18 cellular contexts compared by ENCODE assay signal in genomic region chr12:109575683-109576082, GRCh38. TPM values are rescaled to one million over a fixed set of nuclear protein-coding genes. Genes with fewer than 3 reads are reported as not detected.
DNase-seq lines count a peak whose midpoint lies in the region; ATAC-seq and TF ChIP-seq lines count a peak whose summit lies in the region.
"Had no signal": no experiment of that assay in that cellular context is flagged by ENCODE, and none has a peak within 500 bp of the region (broad histone marks: within the 10 kb centered on the region; RNA-seq: fewer than 3 reads in every experiment).

No MANE protein-coding gene starts in this region.

- H3K36me3 ChIP-seq in hepatocyte (replicated peaks; ENCODE audit: insufficient read depth, low read depth) (peaks cover 2% of the 10 kb centered on the region), mesodermal cell (ENCODE audit: control insufficient read depth, insufficient read depth, low read length) (peaks cover 74% of the 10 kb centered on the region)

- H3K4me2 ChIP-seq in hepatocyte = peak overlapping the region; percentile 85
- H3K4me2 ChIP-seq: SK-N-SH had no signal

- no peaks in the 10 kb centered on the region for H4K20me1 ChIP-seq in hepatocyte (ENCODE audit: insufficient read depth, poor library complexity, severe bottlenecking)

- peaks cover 12% of the 10 kb centered on the region for H3K4me1 ChIP-seq in hepatocyte (ENCODE audit: insufficient read depth)
- H3K4me1 ChIP-seq in mesodermal cell (ENCODE audit: control insufficient read depth, insufficient read depth, low read length, poor library complexity, severe bottlenecking) = peaks cover 10% of the 10 kb centered on the region

- no peak for DNase-seq in RWPE1 (ENCODE audit: low spot score)
- no peak for DNase-seq in hepatocyte (ENCODE audit: low spot score)
- no peak for DNase-seq in type B pancreatic cell (ENCODE audit: extremely low spot score, unreplicated experiment)
- no peak for DNase-seq in HFFc6
- DNase-seq: DMS79 treated with DMSO at 0.1 percent for 48 hours, GOT3, Kasumi-1, NCI-H1092 treated with DMSO at 0.1 percent for 48 hours, NCI-H2081, NCI-H510A, NCI-H748 treated with DMSO at 0.1 percent for 48 hours, OCI-M1, SHP77, SK-N-SH had no signal

- POLR2A ChIA-PET in RWPE1 (lab: Yijun Ruan, JAX; ENCODE audit: low non-redundant PET) = no interaction called here

- H3K79me2 ChIP-seq in hepatocyte = peaks cover 39% of the 10 kb centered on the region

- H3K4me3 ChIP-seq in hepatocyte (no peak overlapping the region), mesodermal cell (ENCODE audit: extremely low read depth, insufficient read depth, low read length, poor library complexity, severe bottlenecking) (peak overlapping the region; percentile 8)

- CTCF ChIA-PET in RWPE1 (lab: Yijun Ruan, JAX) = interaction anchor here (0.7 to 1.0 kb wide), 2 partner anchors 22 to 23 kb away, joined by 3 to 9 read pairs; no protein-coding TSS in a partner anchor

- H3K27me3 Mint-ChIP-seq in type B pancreatic cell (no peaks in the 10 kb centered on the region), HFFc6 (ENCODE audit: insufficient read depth) (peaks cover 1% of the 10 kb centered on the region; the same call in 1 of the 2 replicates)

- H3K27ac Mint-ChIP-seq in type B pancreatic cell (no peak overlapping the region), HFFc6 (no peak overlapping the region)
- H3K27ac Mint-ChIP-seq: CD14-positive monocyte had no signal

- H3K4me1 Mint-ChIP-seq in type B pancreatic cell (ENCODE audit: unreplicated experiment) (peaks cover 18% of the 10 kb centered on the region), HFFc6 (ENCODE audit: low read depth) (peaks cover 21% of the 10 kb centered on the region)

- ATAC-seq in HG02852 (IDR thresholded peaks at IDR 0.05; ENCODE audit: unreplicated experiment) (no peak), GM19395 (IDR thresholded peaks at IDR 0.05; ENCODE audit: unreplicated experiment) (no peak)

- H3K27ac ChIP-seq in RWPE1 (peak overlapping the region; percentile 13; the same call in 1 of the 2 replicates), hepatocyte (no peak overlapping the region), mesodermal cell (ENCODE audit: low read depth, low read length, severe bottlenecking) (no peak overlapping the region)

- no peaks in the 10 kb centered on the region for H3K9me3 Mint-ChIP-seq in type B pancreatic cell
- H3K9me3 Mint-ChIP-seq in HFFc6 = no peaks in the 10 kb centered on the region
- H3K9me3 Mint-ChIP-seq: CD14-positive monocyte had no signal

- peak overlapping the region; percentile 34 for H3K4me3 Mint-ChIP-seq in type B pancreatic cell
- H3K4me3 Mint-ChIP-seq in HFFc6 = no peak overlapping the region
- H3K4me3 Mint-ChIP-seq: CD14-positive monocyte had no signal

- H3K27me3 ChIP-seq in hepatocyte = no peaks in the 10 kb centered on the region

- no peak overlapping the region for H2AFZ ChIP-seq in hepatocyte

- TF ChIP-seq CTCF in RWPE1 (conservative IDR thresholded peaks at IDR 0.05; ENCODE audit: low read depth) (no peak), hepatocyte (IDR thresholded peaks at IDR 0.05; ENCODE audit: poor library complexity) (no peak), type B pancreatic cell (conservative IDR thresholded peaks at IDR 0.05) (no peak), HFFc6 (IDR thresholded peaks at IDR 0.05) (no peak)

- H3K9me2 ChIP-seq in hepatocyte (replicated peaks; ENCODE audit: insufficient read depth) = no peaks in the 10 kb centered on the region
- H3K9me2 ChIP-seq: SK-N-SH had no signal

- WGBS in hepatocyte (ENCODE audit: low lambda C conversion rate, missing lambda C conversion rate) = 79% methylated on average over 3 of the region's 3 CpGs
- 100% methylated on average over 1 to 3 of the region's 3 CpGs for WGBS in mesodermal cell (ENCODE audit: insufficient coverage in 2 of 2), 2 experiments

- H3K36me3 Mint-ChIP-seq in type B pancreatic cell (peaks cover 3% of the 10 kb centered on the region), HFFc6 (ENCODE audit: low read depth) (no peaks in the 10 kb centered on the region; the same call in 1 of the 2 replicates)

- H3K9me3 ChIP-seq in hepatocyte (ENCODE audit: low read depth) = no peaks in the 10 kb centered on the region
- no peaks in the 10 kb centered on the region for H3K9me3 ChIP-seq in mesodermal cell (ENCODE audit: control insufficient read depth, low read length)
- H3K9me3 ChIP-seq: SK-N-SH had no signal

RNA-seq across cellular contexts. Expression of gene MVK, which starts 2.1 kb away (rescaled TPM):
- total RNA-seq in hepatocyte = 32.8 and 34.3 TPM in 2 replicates
- polyA plus RNA-seq in hepatocyte = 16.0 and 18.3 TPM in 2 replicates
- 47.0 TPM for polyA plus RNA-seq in mesodermal cell (2013, experiment 1 of 2)
- polyA plus RNA-seq in mesodermal cell (2013, experiment 2 of 2) = 39.4 TPM
- 27.0 and 28.1 TPM in 2 replicates for total RNA-seq in type B pancreatic cell (ENCODE audit: low replicate concordance)
- total RNA-seq in HFFc6 (2021; fragmentation: NEBNext Ultra II Directional; extraction: Animal tissue kit (Norgen Biotek cat#: 25700)) = 10 to 100 TPM in 1 of 6 experiments, 1 to 10 TPM in 5; 7.1 to 10.4 (median 7.9) TPM

RNA-seq across cellular contexts. Expression of gene MMAB, which starts 2.4 kb away (rescaled TPM):
- total RNA-seq in hepatocyte (46.6 and 66.6 TPM in 2 replicates), type B pancreatic cell (ENCODE audit: low replicate concordance) (38.1 and 39.0 TPM in 2 replicates)
- polyA plus RNA-seq in hepatocyte = 80.6 and 80.8 TPM in 2 replicates
- 52.1 TPM for polyA plus RNA-seq in mesodermal cell (2013, experiment 1 of 2)
- 52.6 TPM for polyA plus RNA-seq in mesodermal cell (2013, experiment 2 of 2)
- 10 to 100 TPM; 12.8 to 23.1 (median 18.7) TPM for total RNA-seq in HFFc6 (2021; fragmentation: NEBNext Ultra II Directional; extraction: Animal tissue kit (Norgen Biotek cat#: 25700))
